Comparison of ENCODE assay signal across 13 cellular contexts in genomic region chr13:27044837-27045570, GRCh38.
DNase-seq lines count a peak whose midpoint lies in the region; ATAC-seq and TF ChIP-seq lines count a peak whose summit lies in the region.
"Had no signal": no experiment of that assay in that cellular context is flagged by ENCODE, and none has a peak within 500 bp of the region (broad histone marks: within the 10 kb centered on the region; RNA-seq: fewer than 3 reads in every experiment).

No MANE protein-coding gene starts in this region.

- H2BK15ac ChIP-seq in IMR-90 (ENCODE audit: low read depth, low read length): no peak overlapping the region

- 0 out of 2 replicates have a peak overlapping the region, but pooled peaks have one; percentile 12 for H4K91ac ChIP-seq in IMR-90 (ENCODE audit: insufficient read depth, low read depth, low read length)

- no peak overlapping the region for H3K18ac ChIP-seq in IMR-90 (ENCODE audit: low read depth, low read length)

- no peak overlapping the region; the same call in none of the 2 replicates for H3K4ac ChIP-seq in IMR-90 (ENCODE audit: low read depth, low read length)

- peaks cover 10% of the 10 kb centered on the region for H3K4me1 ChIP-seq in DND-41 (ENCODE audit: insufficient read depth, low read length)
- peaks cover 3% of the 10 kb centered on the region for H3K4me1 ChIP-seq in IMR-90 (ENCODE audit: control insufficient read depth, insufficient read depth, low read length)
- peaks cover 0 to 3% (median 0%) of the 10 kb centered on the region in 12 donors for H3K4me1 ChIP-seq in heart left ventricle
- peaks cover 16% of the 10 kb centered on the region for H3K4me1 ChIP-seq in osteoblast (ENCODE audit: insufficient read depth, low read length)

- H2BK20ac ChIP-seq in IMR-90 (ENCODE audit: low read depth, low read length): no peak overlapping the region; the same call in 1 of the 2 replicates

- no peaks in the 10 kb centered on the region for H3K27me3 ChIP-seq in DND-41 (ENCODE audit: insufficient read depth, low read length, poor library complexity)
- no peaks in the 10 kb centered on the region for H3K27me3 ChIP-seq in IMR-90 (ENCODE audit: control insufficient read depth, insufficient read depth, low read length)
- no peaks in the 10 kb centered on the region for H3K27me3 ChIP-seq in heart left ventricle
- H3K27me3 ChIP-seq in osteoblast (ENCODE audit: insufficient read depth, low read length): no peaks in the 10 kb centered on the region

- H3K79me2 ChIP-seq in DND-41 (ENCODE audit: insufficient read depth, low read length) (no peaks in the 10 kb centered on the region), osteoblast (ENCODE audit: insufficient read depth, low read length) (no peaks in the 10 kb centered on the region)

- H2BK120ac ChIP-seq in IMR-90 (ENCODE audit: low read depth, low read length): no peak overlapping the region; the same call in 1 of the 2 replicates

- peak; percentile 53 for DNase-seq in DND-41
- DNase-seq in IMR-90: no peak
- peak; percentile 23 for DNase-seq in astrocyte of the spinal cord (ENCODE audit: low read depth, low spot score)
- no peak for DNase-seq in GM19240 (ENCODE audit: insufficient read length, low spot score)
- no peak for DNase-seq in heart left ventricle
- DNase-seq in osteoblast (ENCODE audit: insufficient read length, low spot score, missing footprints): no peak
- DNase-seq in NCI-H1694 treated with DMSO at 0.1 percent for 48 hours (lab: John Stamatoyannopoulos, UW): no peak
- DNase-seq: amniotic stem cell, Caco-2, left ventricle myocardium superior, T1000 had no signal

- H3K23ac ChIP-seq in IMR-90 (ENCODE audit: low read depth, low read length): no peak overlapping the region

- H3K9me3 ChIP-seq in DND-41 (ENCODE audit: insufficient read depth, low read length, severe bottlenecking) (no peaks in the 10 kb centered on the region), IMR-90 (ENCODE audit: control insufficient read depth, insufficient read depth, low read length) (no peaks in the 10 kb centered on the region), heart left ventricle (no peaks in the 10 kb centered on the region), osteoblast (ENCODE audit: low read depth, low read length) (no peaks in the 10 kb centered on the region)
- H3K9me3 ChIP-seq: Caco-2 had no signal

- no peak overlapping the region for H4K8ac ChIP-seq in IMR-90 (ENCODE audit: low read depth in 2 of 2, low read length in 2 of 2)

- intact Hi-C loops in IMR-90 (cut with micrococcal nuclease) (no loop called here), heart left ventricle (cut with DNase I) (no loop called here)

- POLR2A ChIA-PET in IMR-90 (lab: Charles Lee; ENCODE audit: unreplicated experiment): interaction anchor here (0.6 kb wide), 1 partner anchor 218 kb away, joined by 3 read pairs; no protein-coding TSS in a partner anchor

- no TSS peak for BruUV-seq in IMR-90 (replicated peaks; lab: Mats Ljungman, UMichigan)

- no peak overlapping the region for H3K9ac ChIP-seq in DND-41 (ENCODE audit: low read depth, low read length)
- no peak overlapping the region for H3K9ac ChIP-seq in IMR-90 (ENCODE audit: low read depth, low read length)

- no peak overlapping the region for H4K5ac ChIP-seq in IMR-90 (ENCODE audit: low read depth, low read length)

- TF ChIP-seq RAD21 in IMR-90 (IDR thresholded peaks at IDR 0.05; ENCODE audit: low read length): no peak

- no peaks in the 10 kb centered on the region for H3K79me1 ChIP-seq in IMR-90 (ENCODE audit: low read depth in 1 of 2, low read length in 2 of 2)

- H3K36me3 ChIP-seq in DND-41 (ENCODE audit: insufficient read depth, low read length): no peaks in the 10 kb centered on the region
- no peaks in the 10 kb centered on the region for H3K36me3 ChIP-seq in IMR-90 (ENCODE audit: control insufficient read depth, insufficient read depth, low read length)
- no peaks in the 10 kb centered on the region for H3K36me3 ChIP-seq in heart left ventricle
- no peaks in the 10 kb centered on the region for H3K36me3 ChIP-seq in osteoblast (ENCODE audit: insufficient read depth, low read length)

- H3K9me1 ChIP-seq in IMR-90 (ENCODE audit: insufficient read depth, low read length): 0 out of 2 replicates have a peak, but pooled peaks cover 4% of the 10 kb centered on the region

- no peak overlapping the region for H3K4me3 ChIP-seq in DND-41 (ENCODE audit: low read depth in 1 of 2, low read length in 2 of 2)
- H3K4me3 ChIP-seq in IMR-90 (ENCODE audit: insufficient read depth, low read depth, low read length): no peak overlapping the region
- H3K4me3 ChIP-seq in astrocyte of the spinal cord (ENCODE audit: low read depth, low read length): no peak overlapping the region
- H3K4me3 ChIP-seq in heart left ventricle: no peak overlapping the region
- H3K4me3 ChIP-seq in osteoblast (ENCODE audit: insufficient read depth, low read length): no peak overlapping the region

- CTCF ChIA-PET in IMR-90 (lab: Yijun Ruan, JAX): no interaction called here

- H4K20me1 ChIP-seq in DND-41 (ENCODE audit: insufficient read depth, low read length): no peaks in the 10 kb centered on the region
- no peaks in the 10 kb centered on the region for H4K20me1 ChIP-seq in IMR-90 (ENCODE audit: insufficient read depth, low read length)
- no peaks in the 10 kb centered on the region for H4K20me1 ChIP-seq in osteoblast (ENCODE audit: insufficient read depth, low read length)

- peak overlapping the region; percentile 20 for H2BK5ac ChIP-seq in IMR-90 (ENCODE audit: low read depth, low read length, poor library complexity, severe bottlenecking)

- TF ChIP-seq POLR2A in IMR-90 (IDR thresholded peaks at IDR 0.05; ENCODE audit: low read depth, low read length) (no peak), heart left ventricle (IDR thresholded peaks at IDR 0.05) (no peak)

- H2AK9ac ChIP-seq in IMR-90 (replicated peaks; ENCODE audit: low read depth, low read length, poor library complexity): peak overlapping the region; percentile 12

- H3K27ac ChIP-seq in DND-41 (ENCODE audit: low read length) (no peak overlapping the region), IMR-90 (ENCODE audit: insufficient read depth, low read length) (no peak overlapping the region), heart left ventricle (no peak overlapping the region), osteoblast (ENCODE audit: low read depth, low read length) (no peak overlapping the region)

- peak overlapping the region; percentile 13; the same call in 1 of the 2 replicates for H2AK5ac ChIP-seq in IMR-90 (ENCODE audit: low read depth, low read length)

- H3K14ac ChIP-seq in IMR-90 (replicated peaks; ENCODE audit: low read depth, low read length): peak overlapping the region; percentile 21; the same call in 1 of the 2 replicates

- no peak for TF ChIP-seq CTCF in DND-41 (IDR thresholded peaks at IDR 0.05; ENCODE audit: borderline replicate concordance, extremely low read depth, low read length, poor library complexity, severe bottlenecking)
- no peak for TF ChIP-seq CTCF in IMR-90 (conservative IDR thresholded peaks at IDR 0.05; ENCODE audit: low read depth, low read length)
- no peak for TF ChIP-seq CTCF in astrocyte of the spinal cord (IDR thresholded peaks at IDR 0.05; ENCODE audit: low read depth, low read length)
- TF ChIP-seq CTCF in heart left ventricle (IDR thresholded peaks at IDR 0.05): no peak
- no peak for TF ChIP-seq CTCF in osteoblast (IDR thresholded peaks at IDR 0.05; ENCODE audit: extremely low read depth, low read depth, low read length)

- no peak overlapping the region for H3K56ac ChIP-seq in IMR-90 (ENCODE audit: extremely low read depth, insufficient read depth, low read length)

- dilution Hi-C loops in IMR-90 (cut with HindIII; ENCODE audit: low sequenced_read_pairs, unreplicated experiment): no loop called here

- in situ Hi-C loops in IMR-90 (cut with MboI; ENCODE audit: low sequenced_read_pairs) (no loop called here), astrocyte of the spinal cord (cut with HindIII; ENCODE audit: low sequenced_read_pairs) (no loop called here)

- H3K4me2 ChIP-seq in DND-41 (ENCODE audit: insufficient read depth, low read length): no peak overlapping the region
- H3K4me2 ChIP-seq in IMR-90 (ENCODE audit: low read depth, low read length): no peak overlapping the region
- no peak overlapping the region for H3K4me2 ChIP-seq in osteoblast (ENCODE audit: insufficient read depth, low read length)

- H2AFZ ChIP-seq in DND-41 (ENCODE audit: low read depth, low read length): no peak overlapping the region
- no peak overlapping the region for H2AFZ ChIP-seq in IMR-90 (replicated peaks; ENCODE audit: low read length, poor library complexity)
- H2AFZ ChIP-seq in osteoblast (ENCODE audit: low read length): no peak overlapping the region

- WGBS in IMR-90 (ENCODE audit: extremely low coverage in 2 of 2, insufficient read length in 1 of 2), 2 experiments: 100% methylated on average over 6 of the region's 15 CpGs; no CpG with 5 or more reads in 1 of the 2 experiments
- WGBS in heart left ventricle, 4 donors: 81 to 88% (median 83%) methylated on average over 15 of the region's 15 CpGs

- ATAC-seq in DND-41 (ENCODE audit: insufficient read depth, low read depth) (peak; percentile 95), GM19395 (IDR thresholded peaks at IDR 0.05; ENCODE audit: unreplicated experiment) (peak; percentile 53), IMR-90 (ENCODE audit: low read depth) (no peak), heart left ventricle (no peak)
- ATAC-seq: left ventricle myocardium superior, sciatic nerve had no signal

TF ChIP-seq in IMR-90, 13 proteins besides CTCF, POLR2A, EP300 and RAD21 (continues in another document):
- TF ChIP-seq ELK1 (IDR thresholded peaks at IDR 0.05; ENCODE audit: borderline replicate concordance, low read depth, low read length) (no peak), RFX5 (IDR thresholded peaks at IDR 0.05; ENCODE audit: low read depth, low read length) (no peak), MXI1 (IDR thresholded peaks at IDR 0.05; ENCODE audit: borderline replicate concordance, low read depth, low read length) (no peak), FOS (IDR thresholded peaks at IDR 0.05; ENCODE audit: low read depth, low read length) (no peak), RCOR1 (IDR thresholded peaks at IDR 0.05; ENCODE audit: insufficient replicate concordance, low read length) (no peak), CEBPB (IDR thresholded peaks at IDR 0.05; ENCODE audit: low read depth, low read length) (no peak), SMC3 (IDR thresholded peaks at IDR 0.05; ENCODE audit: low read depth, low read length) (no peak), MAFK (IDR thresholded peaks at IDR 0.05; ENCODE audit: low read depth, low read length) (no peak), MAZ (IDR thresholded peaks at IDR 0.05; ENCODE audit: borderline replicate concordance, low read depth, low read length) (no peak), CHD1 (IDR thresholded peaks at IDR 0.05; ENCODE audit: low read depth, low read length) (no peak)

Comparison
In these comparisons a context has a peak if more than half of its experiments do, and no peak if none do; other contexts are left out.
1. ATAC-seq: peak in DND-41 (single experiment) and GM19395 (single experiment); none in IMR-90 (single experiment) and heart left ventricle (0 of 4).
2. DNase-seq: peak in DND-41 (single experiment) and astrocyte of the spinal cord (single experiment); none in IMR-90 (single experiment), GM19240 (single experiment), heart left ventricle (0 of 5), osteoblast (single experiment) and NCI-H1694 treated with DMSO at 0.1 percent for 48 hours (single experiment).